ENCODE assay signal across 13 cellular contexts in the genomic region with DNA sequence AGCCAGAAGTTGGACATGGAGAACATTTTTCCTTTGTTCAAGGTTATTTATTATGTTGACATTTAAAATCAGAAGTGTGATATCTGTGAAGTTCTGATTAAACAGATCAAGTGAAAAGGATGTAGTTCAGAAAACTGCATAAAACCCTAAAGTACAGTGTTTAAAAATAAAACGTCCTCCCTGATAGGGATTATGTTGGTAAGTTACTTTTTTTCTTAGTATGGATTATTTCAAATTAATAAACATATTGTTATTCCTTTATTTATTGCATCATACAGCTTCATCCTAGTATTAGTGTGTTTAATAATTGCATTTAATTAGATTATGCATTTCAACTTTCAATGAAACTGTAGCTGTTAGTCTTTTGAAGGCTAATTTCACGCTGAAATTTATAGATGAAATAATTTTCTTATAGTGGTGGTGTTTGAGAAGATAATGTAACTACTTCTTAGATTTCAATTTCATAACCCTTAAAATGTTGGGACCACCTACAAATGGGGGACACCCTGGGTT.
DNase-seq lines count a peak whose midpoint lies in the region; ATAC-seq and TF ChIP-seq lines count a peak whose summit lies in the region.
"Had no signal": no experiment of that assay in that cellular context is flagged by ENCODE, and none has a peak within 500 bp of the region (broad histone marks: within the 10 kb centered on the region; RNA-seq: fewer than 3 reads in every experiment).

No MANE protein-coding gene starts in this region.

- H4K20me1 ChIP-seq in neural progenitor cell (ENCODE audit: low read depth): no peaks in the 10 kb centered on the region

- H3K27me3 ChIP-seq in heart left ventricle: no peaks in the 10 kb centered on the region
- H3K27me3 ChIP-seq in esophagus muscularis mucosa: no peaks in the 10 kb centered on the region
- H3K27me3 ChIP-seq in neural progenitor cell: no peaks in the 10 kb centered on the region
- H3K27me3 ChIP-seq in vagina: no peaks in the 10 kb centered on the region

- H3K36me3 Mint-ChIP-seq in neural progenitor cell: peaks cover 3% of the 10 kb centered on the region

- no peaks in the 10 kb centered on the region for H3K9me3 ChIP-seq in heart left ventricle
- no peaks in the 10 kb centered on the region for H3K9me3 ChIP-seq in esophagus muscularis mucosa
- no peaks in the 10 kb centered on the region for H3K9me3 ChIP-seq in neural progenitor cell (ENCODE audit: low read depth)
- no peaks in the 10 kb centered on the region for H3K9me3 ChIP-seq in vagina

- H3K27ac ChIP-seq in heart left ventricle (peak overlapping the region in 8 of 12 donors; percentile 5 to 92 (median 52)), esophagus muscularis mucosa (replicated peaks in 1 of 4) (peak overlapping the region; percentile 79 to 86 (median 82)), neural progenitor cell (peak overlapping the region; percentile 80), vagina (peak overlapping the region; percentile 88)
- H3K27ac ChIP-seq: parathyroid adenoma had no signal

- H2AFZ ChIP-seq in neural progenitor cell (replicated peaks): no peak overlapping the region
- H2AFZ ChIP-seq: parathyroid adenoma had no signal

- intact Hi-C loops in heart left ventricle (cut with DNase I) (no loop called here), left ventricle myocardium superior (cut with micrococcal nuclease) (no loop called here), esophagus muscularis mucosa (cut with DNase I) (no loop called here), vagina (cut with DNase I) (no loop called here)

- peak overlapping the region; percentile 46 for H3K27ac Mint-ChIP-seq in neural progenitor cell

- no peak overlapping the region for H3K4me3 Mint-ChIP-seq in neural progenitor cell

- H3F3A ChIP-seq in neural progenitor cell (ENCODE audit: low read depth): peaks cover 27% of the 10 kb centered on the region

- 60 to 71% (median 65%) methylated on average over 2 of the region's 2 CpGs for WGBS in heart left ventricle, 4 donors
- 58% methylated on average over 2 of the region's 2 CpGs for WGBS in esophagus muscularis mucosa

- H3K4me1 ChIP-seq in heart left ventricle (peaks cover 0 to 54% (median 40%) of the 10 kb centered on the region in 12 donors), esophagus muscularis mucosa (peaks cover 43 to 60% (median 49%) of the 10 kb centered on the region in 4 donors), neural progenitor cell (peaks cover 31% of the 10 kb centered on the region), vagina (peaks cover 61% of the 10 kb centered on the region)
- H3K4me1 ChIP-seq: parathyroid adenoma had no signal

- TF ChIP-seq POLR2A in heart left ventricle (IDR thresholded peaks at IDR 0.05): no peak
- TF ChIP-seq POLR2A in esophagus muscularis mucosa (IDR thresholded peaks at IDR 0.05; ENCODE audit: low read depth): no peak
- TF ChIP-seq POLR2A in vagina (IDR thresholded peaks at IDR 0.05): no peak

- DNase-seq in heart left ventricle (no peak), left ventricle myocardium superior (no peak), esophagus muscularis mucosa (ENCODE audit: extremely low spot score) (no peak), neural progenitor cell (ENCODE audit: low spot score) (no peak), vagina (ENCODE audit: extremely low spot score in 2 of 2) (no peak), D341Med (ENCODE audit: low spot score) (no peak), RKO (ENCODE audit: low spot score) (no peak)
- DNase-seq: activated CD4-positive, alpha-beta T cell treated with anti-CD3 and anti-CD28 coated beads for 48 hours; H7; NCI-H146; NCI-H774 had no signal

- H3K27me3 Mint-ChIP-seq in neural progenitor cell (ENCODE audit: insufficient read depth, low read depth): peaks cover 4% of the 10 kb centered on the region

- TF ChIP-seq EP300 in esophagus muscularis mucosa (IDR thresholded peaks at IDR 0.05): no peak

- ATAC-seq in heart left ventricle (no peak), left ventricle myocardium superior (no peak), HG02571 (IDR thresholded peaks at IDR 0.05; ENCODE audit: unreplicated experiment) (no peak)

- H3K4me2 ChIP-seq in neural progenitor cell: peak overlapping the region; percentile 75

- H3K9me3 Mint-ChIP-seq in neural progenitor cell: peaks cover 2% of the 10 kb centered on the region

- H3K36me3 ChIP-seq in heart left ventricle (peaks cover 0 to 9% (median 0%) of the 10 kb centered on the region in 9 donors), esophagus muscularis mucosa (no peaks in the 10 kb centered on the region), neural progenitor cell (no peaks in the 10 kb centered on the region), vagina (no peaks in the 10 kb centered on the region)

- H3K4me1 Mint-ChIP-seq in neural progenitor cell: peaks cover 33% of the 10 kb centered on the region

- no peak overlapping the region for H3K4me3 ChIP-seq in heart left ventricle
- H3K4me3 ChIP-seq in esophagus muscularis mucosa: peak overlapping the region in 1 of 4 donors; percentile 56
- peak overlapping the region; percentile 40 for H3K4me3 ChIP-seq in neural progenitor cell
- no peak overlapping the region for H3K4me3 ChIP-seq in vagina

- H3K79me2 ChIP-seq in neural progenitor cell (ENCODE audit: low read depth): no peaks in the 10 kb centered on the region
- H3K79me2 ChIP-seq: parathyroid adenoma had no signal

- no peak overlapping the region for H3K9ac ChIP-seq in neural progenitor cell
- H3K9ac ChIP-seq: parathyroid adenoma had no signal

- no peak for TF ChIP-seq CTCF in heart left ventricle (IDR thresholded peaks at IDR 0.05)
- TF ChIP-seq CTCF in esophagus muscularis mucosa (IDR thresholded peaks at IDR 0.05): no peak
- no peak for TF ChIP-seq CTCF in neural progenitor cell (IDR thresholded peaks at IDR 0.05)
- TF ChIP-seq CTCF in vagina (IDR thresholded peaks at IDR 0.05): no peak
